ENCODE assay signal across 1 cellular context in the genomic region with DNA sequence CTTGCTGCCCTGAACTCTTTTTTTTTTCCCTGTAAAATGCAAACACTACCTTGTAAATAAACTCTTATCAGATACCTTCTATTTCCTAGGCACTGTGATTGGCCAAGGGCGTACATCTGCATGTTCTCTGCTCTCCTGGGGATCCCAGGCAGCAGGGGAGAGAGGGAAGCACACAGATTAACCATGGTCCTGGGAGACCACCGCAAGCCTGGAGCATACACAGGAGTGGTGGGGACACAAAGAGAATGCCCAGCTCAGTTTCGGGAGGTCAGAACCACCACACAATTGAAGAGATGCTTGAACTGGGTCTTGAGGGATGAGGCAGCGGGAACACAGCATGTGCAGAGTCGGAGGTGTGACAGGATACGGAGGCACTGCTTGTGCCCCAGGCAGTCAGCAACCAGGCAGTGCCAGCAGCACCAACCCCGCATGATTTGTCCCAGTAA.
TF ChIP-seq lines count a peak whose summit lies in the region.

No MANE protein-coding gene starts in this region.

TF ChIP-seq in HepG2, 621 proteins besides CTCF, POLR2A, EP300 and RAD21 (continued from another document and continues in another):
- TF ChIP-seq, protein P1, sequence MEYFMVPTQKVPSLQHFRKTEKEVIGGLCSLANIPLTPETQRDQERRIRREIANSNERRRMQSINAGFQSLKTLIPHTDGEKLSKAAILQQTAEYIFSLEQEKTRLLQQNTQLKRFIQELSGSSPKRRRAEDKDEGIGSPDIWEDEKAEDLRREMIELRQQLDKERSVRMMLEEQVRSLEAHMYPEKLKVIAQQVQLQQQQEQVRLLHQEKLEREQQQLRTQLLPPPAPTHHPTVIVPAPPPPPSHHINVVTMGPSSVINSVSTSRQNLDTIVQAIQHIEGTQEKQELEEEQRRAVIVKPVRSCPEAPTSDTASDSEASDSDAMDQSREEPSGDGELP (IDR thresholded peaks at IDR 0.05; ENCODE audit: borderline replicate concordance, low read depth) = no peak
- TF ChIP-seq, protein P2, sequence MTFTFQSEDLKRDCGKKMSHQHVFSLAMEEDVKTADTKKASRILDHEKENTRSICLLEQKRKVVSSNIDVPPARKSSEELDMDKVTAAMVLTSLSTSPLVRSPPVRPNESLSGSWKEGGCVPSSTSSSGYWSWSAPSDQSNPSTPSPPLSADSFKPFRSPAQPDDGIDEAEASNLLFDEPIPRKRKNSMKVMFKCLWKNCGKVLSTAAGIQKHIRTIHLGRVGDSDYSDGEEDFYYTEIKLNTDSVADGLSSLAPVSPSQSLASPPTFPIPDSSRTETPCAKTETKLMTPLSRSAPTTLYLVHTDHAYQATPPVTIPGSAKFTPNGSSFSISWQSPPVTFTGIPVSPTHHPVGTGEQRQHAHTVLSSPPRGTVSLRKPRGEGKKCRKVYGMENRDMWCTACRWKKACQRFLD (CRISPR knock-in tag; IDR thresholded peaks at IDR 0.05; ENCODE audit: borderline replicate concordance) = no peak
- TF ChIP-seq SPEN (CRISPR knock-in tag; IDR thresholded peaks at IDR 0.05; ENCODE audit: low read depth) (0 out of 2 replicates have a peak, but pooled peaks have one; percentile 35), ZNF224 (CRISPR knock-in tag; IDR thresholded peaks at IDR 0.05) (no peak), ZNF143 (CRISPR knock-in tag; IDR thresholded peaks at IDR 0.05) (0 out of 2 replicates have a peak, but pooled peaks have one; percentile 42), ZNF441 (CRISPR knock-in tag; IDR thresholded peaks at IDR 0.05; ENCODE audit: borderline replicate concordance) (no peak), RXRB (CRISPR knock-in tag; IDR thresholded peaks at IDR 0.05; ENCODE audit: borderline replicate concordance) (0 out of 2 replicates have a peak, but pooled peaks have one; percentile 12), ZNF83 (CRISPR knock-in tag; IDR thresholded peaks at IDR 0.05; ENCODE audit: borderline replicate concordance) (no peak), EHMT2 (IDR thresholded peaks at IDR 0.05; ENCODE audit: borderline replicate concordance, low read depth, low read length) (no peak), SIN3A (IDR thresholded peaks at IDR 0.05; ENCODE audit: borderline replicate concordance, low read depth, low read length) (no peak), ZNF329 (CRISPR knock-in tag; IDR thresholded peaks at IDR 0.05; ENCODE audit: low read depth) (no peak), RBFOX2 (IDR thresholded peaks at IDR 0.05; ENCODE audit: low read depth, low read length) (no peak), KLF9 (CRISPR knock-in tag; IDR thresholded peaks at IDR 0.05; ENCODE audit: low read depth) (no peak), ZNF773 (CRISPR knock-in tag; IDR thresholded peaks at IDR 0.05; ENCODE audit: borderline replicate concordance) (no peak), EEA1 (CRISPR knock-in tag; IDR thresholded peaks at IDR 0.05; ENCODE audit: borderline replicate concordance) (0 out of 2 replicates have a peak, but pooled peaks have one; percentile 37), ZNF678 (CRISPR knock-in tag; IDR thresholded peaks at IDR 0.05) (no peak), HNRNPL (IDR thresholded peaks at IDR 0.05; ENCODE audit: low read depth, low read length) (0 out of 2 replicates have a peak, but pooled peaks have one; percentile 39), ZEB1 (IDR thresholded peaks at IDR 0.05; ENCODE audit: insufficient replicate concordance, low read depth) (no peak)
- TF ChIP-seq, protein P3, sequence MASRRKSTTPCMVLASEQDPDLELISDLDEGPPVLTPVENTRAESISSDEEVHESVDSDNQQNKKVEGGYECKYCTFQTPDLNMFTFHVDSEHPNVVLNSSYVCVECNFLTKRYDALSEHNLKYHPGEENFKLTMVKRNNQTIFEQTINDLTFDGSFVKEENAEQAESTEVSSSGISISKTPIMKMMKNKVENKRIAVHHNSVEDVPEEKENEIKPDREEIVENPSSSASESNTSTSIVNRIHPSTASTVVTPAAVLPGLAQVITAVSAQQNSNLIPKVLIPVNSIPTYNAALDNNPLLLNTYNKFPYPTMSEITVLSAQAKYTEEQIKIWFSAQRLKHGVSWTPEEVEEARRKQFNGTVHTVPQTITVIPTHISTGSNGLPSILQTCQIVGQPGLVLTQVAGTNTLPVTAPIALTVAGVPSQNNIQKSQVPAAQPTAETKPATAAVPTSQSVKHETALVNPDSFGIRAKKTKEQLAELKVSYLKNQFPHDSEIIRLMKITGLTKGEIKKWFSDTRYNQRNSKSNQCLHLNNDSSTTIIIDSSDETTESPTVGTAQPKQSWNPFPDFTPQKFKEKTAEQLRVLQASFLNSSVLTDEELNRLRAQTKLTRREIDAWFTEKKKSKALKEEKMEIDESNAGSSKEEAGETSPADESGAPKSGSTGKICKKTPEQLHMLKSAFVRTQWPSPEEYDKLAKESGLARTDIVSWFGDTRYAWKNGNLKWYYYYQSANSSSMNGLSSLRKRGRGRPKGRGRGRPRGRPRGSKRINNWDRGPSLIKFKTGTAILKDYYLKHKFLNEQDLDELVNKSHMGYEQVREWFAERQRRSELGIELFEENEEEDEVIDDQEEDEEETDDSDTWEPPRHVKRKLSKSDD (CRISPR knock-in tag; IDR thresholded peaks at IDR 0.05; ENCODE audit: low read depth) = no peak
- TF ChIP-seq, protein P4, sequence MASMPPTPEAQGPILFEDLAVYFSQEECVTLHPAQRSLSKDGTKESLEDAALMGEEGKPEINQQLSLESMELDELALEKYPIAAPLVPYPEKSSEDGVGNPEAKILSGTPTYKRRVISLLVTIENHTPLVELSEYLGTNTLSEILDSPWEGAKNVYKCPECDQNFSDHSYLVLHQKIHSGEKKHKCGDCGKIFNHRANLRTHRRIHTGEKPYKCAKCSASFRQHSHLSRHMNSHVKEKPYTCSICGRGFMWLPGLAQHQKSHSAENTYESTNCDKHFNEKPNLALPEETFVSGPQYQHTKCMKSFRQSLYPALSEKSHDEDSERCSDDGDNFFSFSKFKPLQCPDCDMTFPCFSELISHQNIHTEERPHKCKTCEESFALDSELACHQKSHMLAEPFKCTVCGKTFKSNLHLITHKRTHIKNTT (CRISPR knock-in tag; IDR thresholded peaks at IDR 0.05) = no peak
- TF ChIP-seq, protein P5, sequence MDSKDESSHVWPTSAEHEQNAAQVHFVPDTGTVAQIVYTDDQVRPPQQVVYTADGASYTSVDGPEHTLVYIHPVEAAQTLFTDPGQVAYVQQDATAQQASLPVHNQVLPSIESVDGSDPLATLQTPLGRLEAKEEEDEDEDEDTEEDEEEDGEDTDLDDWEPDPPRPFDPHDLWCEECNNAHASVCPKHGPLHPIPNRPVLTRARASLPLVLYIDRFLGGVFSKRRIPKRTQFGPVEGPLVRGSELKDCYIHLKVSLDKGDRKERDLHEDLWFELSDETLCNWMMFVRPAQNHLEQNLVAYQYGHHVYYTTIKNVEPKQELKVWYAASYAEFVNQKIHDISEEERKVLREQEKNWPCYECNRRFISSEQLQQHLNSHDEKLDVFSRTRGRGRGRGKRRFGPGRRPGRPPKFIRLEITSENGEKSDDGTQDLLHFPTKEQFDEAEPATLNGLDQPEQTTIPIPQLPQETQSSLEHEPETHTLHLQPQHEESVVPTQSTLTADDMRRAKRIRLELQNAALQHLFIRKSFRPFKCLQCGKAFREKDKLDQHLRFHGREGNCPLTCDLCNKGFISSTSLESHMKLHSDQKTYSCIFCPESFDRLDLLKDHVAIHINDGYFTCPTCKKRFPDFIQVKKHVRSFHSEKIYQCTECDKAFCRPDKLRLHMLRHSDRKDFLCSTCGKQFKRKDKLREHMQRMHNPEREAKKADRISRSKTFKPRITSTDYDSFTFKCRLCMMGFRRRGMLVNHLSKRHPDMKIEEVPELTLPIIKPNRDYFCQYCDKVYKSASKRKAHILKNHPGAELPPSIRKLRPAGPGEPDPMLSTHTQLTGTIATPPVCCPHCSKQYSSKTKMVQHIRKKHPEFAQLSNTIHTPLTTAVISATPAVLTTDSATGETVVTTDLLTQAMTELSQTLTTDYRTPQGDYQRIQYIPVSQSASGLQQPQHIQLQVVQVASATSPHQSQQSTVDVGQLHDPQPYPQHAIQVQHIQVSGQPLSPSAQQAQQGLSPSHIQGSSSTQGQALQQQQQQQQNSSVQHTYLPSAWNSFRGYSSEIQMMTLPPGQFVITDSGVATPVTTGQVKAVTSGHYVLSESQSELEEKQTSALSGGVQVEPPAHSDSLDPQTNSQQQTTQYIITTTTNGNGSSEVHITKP (CRISPR knock-in tag; IDR thresholded peaks at IDR 0.05; ENCODE audit: low read depth) = no peak
- TF ChIP-seq, protein P6, sequence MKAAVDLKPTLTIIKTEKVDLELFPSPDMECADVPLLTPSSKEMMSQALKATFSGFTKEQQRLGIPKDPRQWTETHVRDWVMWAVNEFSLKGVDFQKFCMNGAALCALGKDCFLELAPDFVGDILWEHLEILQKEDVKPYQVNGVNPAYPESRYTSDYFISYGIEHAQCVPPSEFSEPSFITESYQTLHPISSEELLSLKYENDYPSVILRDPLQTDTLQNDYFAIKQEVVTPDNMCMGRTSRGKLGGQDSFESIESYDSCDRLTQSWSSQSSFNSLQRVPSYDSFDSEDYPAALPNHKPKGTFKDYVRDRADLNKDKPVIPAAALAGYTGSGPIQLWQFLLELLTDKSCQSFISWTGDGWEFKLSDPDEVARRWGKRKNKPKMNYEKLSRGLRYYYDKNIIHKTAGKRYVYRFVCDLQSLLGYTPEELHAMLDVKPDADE (CRISPR knock-in tag; IDR thresholded peaks at IDR 0.05) = no peak
- TF ChIP-seq, protein P7, sequence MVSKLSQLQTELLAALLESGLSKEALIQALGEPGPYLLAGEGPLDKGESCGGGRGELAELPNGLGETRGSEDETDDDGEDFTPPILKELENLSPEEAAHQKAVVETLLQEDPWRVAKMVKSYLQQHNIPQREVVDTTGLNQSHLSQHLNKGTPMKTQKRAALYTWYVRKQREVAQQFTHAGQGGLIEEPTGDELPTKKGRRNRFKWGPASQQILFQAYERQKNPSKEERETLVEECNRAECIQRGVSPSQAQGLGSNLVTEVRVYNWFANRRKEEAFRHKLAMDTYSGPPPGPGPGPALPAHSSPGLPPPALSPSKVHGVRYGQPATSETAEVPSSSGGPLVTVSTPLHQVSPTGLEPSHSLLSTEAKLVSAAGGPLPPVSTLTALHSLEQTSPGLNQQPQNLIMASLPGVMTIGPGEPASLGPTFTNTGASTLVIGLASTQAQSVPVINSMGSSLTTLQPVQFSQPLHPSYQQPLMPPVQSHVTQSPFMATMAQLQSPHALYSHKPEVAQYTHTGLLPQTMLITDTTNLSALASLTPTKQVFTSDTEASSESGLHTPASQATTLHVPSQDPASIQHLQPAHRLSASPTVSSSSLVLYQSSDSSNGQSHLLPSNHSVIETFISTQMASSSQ (IDR thresholded peaks at IDR 0.05; ENCODE audit: low read depth) = no peak
- TF ChIP-seq, protein P7 (CRISPR knock-in tag; IDR thresholded peaks at IDR 0.05; ENCODE audit: borderline replicate concordance) = no peak
- TF ChIP-seq, protein P8, sequence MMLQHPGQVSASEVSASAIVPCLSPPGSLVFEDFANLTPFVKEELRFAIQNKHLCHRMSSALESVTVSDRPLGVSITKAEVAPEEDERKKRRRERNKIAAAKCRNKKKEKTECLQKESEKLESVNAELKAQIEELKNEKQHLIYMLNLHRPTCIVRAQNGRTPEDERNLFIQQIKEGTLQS (CRISPR knock-in tag; IDR thresholded peaks at IDR 0.05) = no peak
- TF ChIP-seq, protein P9, sequence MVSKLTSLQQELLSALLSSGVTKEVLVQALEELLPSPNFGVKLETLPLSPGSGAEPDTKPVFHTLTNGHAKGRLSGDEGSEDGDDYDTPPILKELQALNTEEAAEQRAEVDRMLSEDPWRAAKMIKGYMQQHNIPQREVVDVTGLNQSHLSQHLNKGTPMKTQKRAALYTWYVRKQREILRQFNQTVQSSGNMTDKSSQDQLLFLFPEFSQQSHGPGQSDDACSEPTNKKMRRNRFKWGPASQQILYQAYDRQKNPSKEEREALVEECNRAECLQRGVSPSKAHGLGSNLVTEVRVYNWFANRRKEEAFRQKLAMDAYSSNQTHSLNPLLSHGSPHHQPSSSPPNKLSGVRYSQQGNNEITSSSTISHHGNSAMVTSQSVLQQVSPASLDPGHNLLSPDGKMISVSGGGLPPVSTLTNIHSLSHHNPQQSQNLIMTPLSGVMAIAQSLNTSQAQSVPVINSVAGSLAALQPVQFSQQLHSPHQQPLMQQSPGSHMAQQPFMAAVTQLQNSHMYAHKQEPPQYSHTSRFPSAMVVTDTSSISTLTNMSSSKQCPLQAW (CRISPR knock-in tag; IDR thresholded peaks at IDR 0.05) = 0 out of 2 replicates have a peak, but pooled peaks have one; percentile 32
- TF ChIP-seq, protein P10, sequence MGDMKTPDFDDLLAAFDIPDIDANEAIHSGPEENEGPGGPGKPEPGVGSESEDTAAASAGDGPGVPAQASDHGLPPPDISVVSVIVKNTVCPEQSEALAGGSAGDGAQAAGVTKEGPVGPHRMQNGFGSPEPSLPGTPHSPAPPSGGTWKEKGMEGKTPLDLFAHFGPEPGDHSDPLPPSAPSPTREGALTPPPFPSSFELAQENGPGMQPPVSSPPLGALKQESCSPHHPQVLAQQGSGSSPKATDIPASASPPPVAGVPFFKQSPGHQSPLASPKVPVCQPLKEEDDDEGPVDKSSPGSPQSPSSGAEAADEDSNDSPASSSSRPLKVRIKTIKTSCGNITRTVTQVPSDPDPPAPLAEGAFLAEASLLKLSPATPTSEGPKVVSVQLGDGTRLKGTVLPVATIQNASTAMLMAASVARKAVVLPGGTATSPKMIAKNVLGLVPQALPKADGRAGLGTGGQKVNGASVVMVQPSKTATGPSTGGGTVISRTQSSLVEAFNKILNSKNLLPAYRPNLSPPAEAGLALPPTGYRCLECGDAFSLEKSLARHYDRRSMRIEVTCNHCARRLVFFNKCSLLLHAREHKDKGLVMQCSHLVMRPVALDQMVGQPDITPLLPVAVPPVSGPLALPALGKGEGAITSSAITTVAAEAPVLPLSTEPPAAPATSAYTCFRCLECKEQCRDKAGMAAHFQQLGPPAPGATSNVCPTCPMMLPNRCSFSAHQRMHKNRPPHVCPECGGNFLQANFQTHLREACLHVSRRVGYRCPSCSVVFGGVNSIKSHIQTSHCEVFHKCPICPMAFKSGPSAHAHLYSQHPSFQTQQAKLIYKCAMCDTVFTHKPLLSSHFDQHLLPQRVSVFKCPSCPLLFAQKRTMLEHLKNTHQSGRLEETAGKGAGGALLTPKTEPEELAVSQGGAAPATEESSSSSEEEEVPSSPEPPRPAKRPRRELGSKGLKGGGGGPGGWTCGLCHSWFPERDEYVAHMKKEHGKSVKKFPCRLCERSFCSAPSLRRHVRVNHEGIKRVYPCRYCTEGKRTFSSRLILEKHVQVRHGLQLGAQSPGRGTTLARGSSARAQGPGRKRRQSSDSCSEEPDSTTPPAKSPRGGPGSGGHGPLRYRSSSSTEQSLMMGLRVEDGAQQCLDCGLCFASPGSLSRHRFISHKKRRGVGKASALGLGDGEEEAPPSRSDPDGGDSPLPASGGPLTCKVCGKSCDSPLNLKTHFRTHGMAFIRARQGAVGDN (CRISPR knock-in tag; IDR thresholded peaks at IDR 0.05) = peak; percentile 87
